In the genomic region with DNA sequence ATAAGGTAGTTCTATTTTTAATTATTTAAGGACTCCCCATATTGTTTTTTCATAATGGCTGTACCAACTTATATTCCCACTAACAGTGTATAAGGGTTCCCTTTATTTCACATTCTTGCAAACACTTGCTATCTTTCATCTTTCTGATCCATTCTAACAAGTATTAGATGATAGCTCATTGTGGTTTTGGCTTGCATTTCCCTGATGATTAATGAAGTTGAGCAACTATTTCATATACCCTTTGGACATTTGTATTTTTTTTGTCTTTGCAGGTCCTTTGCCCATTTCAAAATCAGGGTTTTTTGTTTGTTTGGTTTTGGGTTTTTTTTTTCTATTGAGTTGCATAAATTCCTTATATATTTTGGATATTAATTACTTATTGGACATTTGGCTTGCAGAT, we compare ENCODE assay signal across 22 cellular contexts.
DNase-seq lines count a peak whose midpoint lies in the region; ATAC-seq and TF ChIP-seq lines count a peak whose summit lies in the region.
"Had no signal": no experiment of that assay in that cellular context is flagged by ENCODE, and none has a peak within 500 bp of the region (broad histone marks: within the 10 kb centered on the region; RNA-seq: fewer than 3 reads in every experiment).

No MANE protein-coding gene starts in this region.

- no peak for TF ChIP-seq CTCF in fibroblast of villous mesenchyme (IDR thresholded peaks at IDR 0.05; ENCODE audit: insufficient read depth, low read depth, low read length)

- H3K27me3 ChIP-seq in GM23248 (replicated peaks; ENCODE audit: insufficient read depth) (no peaks in the 10 kb centered on the region), adipocyte (replicated peaks; ENCODE audit: control insufficient read depth, insufficient read depth, low read length) (no peaks in the 10 kb centered on the region)
- H3K27me3 ChIP-seq: MG63 had no signal

- H3K4me2 ChIP-seq in GM23248 (ENCODE audit: unreplicated experiment), result peak overlapping the region; percentile 9

- no peak for ATAC-seq in HG02763 (IDR thresholded peaks at IDR 0.05; ENCODE audit: unreplicated experiment)
- ATAC-seq: natural killer cell treated with Interleukin-12 subunit alpha and Interleukin-12 subunit beta and Interleukin-15 and Interleukin-18, amount 100 ng/mL, for 72 hours had no signal

- H3K4me3 ChIP-seq in GM23248 (no peak overlapping the region), adipocyte (ENCODE audit: low read length) (peak overlapping the region; percentile 48), fibroblast of villous mesenchyme (ENCODE audit: low read depth, low read length) (no peak overlapping the region)
- H3K4me3 ChIP-seq: MG63, prostate gland, upper lobe of left lung had no signal

- H3K9me3 ChIP-seq in GM23248 (ENCODE audit: low read depth), result no peaks in the 10 kb centered on the region
- H3K9me3 ChIP-seq in adipocyte (ENCODE audit: control insufficient read depth, low read length), result no peaks in the 10 kb centered on the region
- H3K9me3 ChIP-seq: MG63, prostate gland, upper lobe of left lung had no signal

- no peaks in the 10 kb centered on the region for H3K9me2 ChIP-seq in GM23248 (ENCODE audit: insufficient read depth)

- no peaks in the 10 kb centered on the region for H3K36me3 ChIP-seq in GM23248 (ENCODE audit: low read depth)
- H3K36me3 ChIP-seq in adipocyte (ENCODE audit: control insufficient read depth, insufficient read depth, low read length, severe bottlenecking), result no peaks in the 10 kb centered on the region
- H3K36me3 ChIP-seq: MG63, prostate gland, upper lobe of left lung had no signal

- in situ Hi-C loops in GM23248 (cut with MboI), result no loop called here

- H3K27ac ChIP-seq in GM23248, result no peak overlapping the region
- H3K27ac ChIP-seq: prostate gland, upper lobe of left lung had no signal

- H3K4me1 ChIP-seq in GM23248 (ENCODE audit: insufficient read depth) (peaks cover 42% of the 10 kb centered on the region), adipocyte (ENCODE audit: control insufficient read depth, insufficient read depth, low read length) (peaks cover 58% of the 10 kb centered on the region)
- H3K4me1 ChIP-seq: prostate gland, upper lobe of left lung had no signal

- H3F3A ChIP-seq in GM23248 (ENCODE audit: insufficient read depth), result peaks cover 36% of the 10 kb centered on the region

- DNase-seq in A172 (ENCODE audit: low spot score) (peak; percentile 38), GM23248 (peak; percentile 82), adipocyte (ENCODE audit: low read depth) (peak; percentile 55), fibroblast of villous mesenchyme (ENCODE audit: low read depth) (peak; percentile 70), NCI-H1092 treated with DMSO at 0.1 percent for 48 hours (lab: John Stamatoyannopoulos, UW) (no peak), NCI-H2081 treated with DMSO at 0.1 percent for 48 hours (lab: John Stamatoyannopoulos, UW) (no peak), hypothalamus (lab: John Stamatoyannopoulos, UW) (no peak)
- DNase-seq: ACHN; activated CD4-positive, alpha-beta T cell treated with anti-CD3 and anti-CD28 coated beads for 48 hours; activated T-cell treated with anti-CD3 and anti-CD28 coated beads, Interleukin-2, amount 50 U/mL, for 1 hour; endodermal cell; glutamatergic neuron; GOT3; MG63; NCI-H1694; NCI-H510A; stimulated activated naive CD4-positive, alpha-beta T cell treated with Interleukin-2 at 50 U/mL for 16 hours; T1000; upper lobe of left lung had no signal

- H3K79me2 ChIP-seq in GM23248 (ENCODE audit: insufficient read depth), result no peaks in the 10 kb centered on the region

- H4K20me1 ChIP-seq in GM23248 (ENCODE audit: insufficient read depth), result no peaks in the 10 kb centered on the region

- H3K9ac ChIP-seq in GM23248 (no peak overlapping the region), adipocyte (ENCODE audit: low read length) (no peak overlapping the region)

- H2AFZ ChIP-seq in GM23248, result no peak overlapping the region

Comparison
In these comparisons a context has a peak if more than half of its experiments do, and no peak if none do; other contexts are left out.
1. DNase-seq: peak in A172 (single experiment), GM23248 (single experiment), adipocyte (single experiment) and fibroblast of villous mesenchyme (single experiment); none in NCI-H1092 treated with DMSO at 0.1 percent for 48 hours (single experiment), NCI-H2081 treated with DMSO at 0.1 percent for 48 hours (single experiment) and hypothalamus (0 of 51).